In genomic region chr22:17749605-17750395, GRCh38 we compare ENCODE assay signal across 1 cellular context.
TF ChIP-seq lines count a peak whose summit lies in the region.

No MANE protein-coding gene starts in this region.

TF ChIP-seq in HepG2, 621 proteins besides CTCF, POLR2A, EP300 and RAD21:
- TF ChIP-seq, protein P1, sequence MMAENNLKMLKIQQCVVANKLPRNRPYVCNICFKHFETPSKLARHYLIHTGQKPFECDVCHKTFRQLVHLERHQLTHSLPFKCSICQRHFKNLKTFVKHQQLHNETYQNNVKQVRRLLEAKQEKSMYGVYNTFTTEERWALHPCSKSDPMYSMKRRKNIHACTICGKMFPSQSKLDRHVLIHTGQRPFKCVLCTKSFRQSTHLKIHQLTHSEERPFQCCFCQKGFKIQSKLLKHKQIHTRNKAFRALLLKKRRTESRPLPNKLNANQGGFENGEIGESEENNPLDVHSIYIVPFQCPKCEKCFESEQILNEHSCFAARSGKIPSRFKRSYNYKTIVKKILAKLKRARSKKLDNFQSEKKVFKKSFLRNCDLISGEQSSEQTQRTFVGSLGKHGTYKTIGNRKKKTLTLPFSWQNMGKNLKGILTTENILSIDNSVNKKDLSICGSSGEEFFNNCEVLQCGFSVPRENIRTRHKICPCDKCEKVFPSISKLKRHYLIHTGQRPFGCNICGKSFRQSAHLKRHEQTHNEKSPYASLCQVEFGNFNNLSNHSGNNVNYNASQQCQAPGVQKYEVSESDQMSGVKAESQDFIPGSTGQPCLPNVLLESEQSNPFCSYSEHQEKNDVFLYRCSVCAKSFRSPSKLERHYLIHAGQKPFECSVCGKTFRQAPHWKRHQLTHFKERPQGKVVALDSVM (CRISPR knock-in tag; IDR thresholded peaks at IDR 0.05) = peak; percentile 84
- TF ChIP-seq FOXJ3 (CRISPR knock-in tag; IDR thresholded peaks at IDR 0.05; ENCODE audit: borderline replicate concordance) = no peak
